In genomic region chr15:91263632-91264477, GRCh38 we compare ENCODE assay signal across 10 cellular contexts.
DNase-seq lines count a peak whose midpoint lies in the region; ATAC-seq, FAIRE-seq and TF ChIP-seq lines count a peak whose summit lies in the region.
"Had no signal": no experiment of that assay in that cellular context is flagged by ENCODE, and none has a peak within 500 bp of the region (broad histone marks: within the 10 kb centered on the region; RNA-seq: fewer than 3 reads in every experiment).

No MANE protein-coding gene starts in this region.

- 42% methylated on average over 14 of the region's 15 CpGs for WGBS in right lobe of liver (ENCODE audit: insufficient coverage, low coverage, low lambda C conversion rate, missing lambda C conversion rate)
- 15% methylated on average over 15 of the region's 15 CpGs for WGBS in HepG2 (ENCODE audit: low lambda C conversion rate)

- no peak for FAIRE-seq in HepG2 (lab: Jason Lieb, UNC)

- no peaks in the 10 kb centered on the region for H3K4me1 Mint-ChIP-seq in neural progenitor cell
- H3K4me1 Mint-ChIP-seq in activated T-cell treated with anti-CD3 and anti-CD28 coated beads, Interleukin-2, amount 50 U/mL, for 72 hours (ENCODE audit: low read depth), result no peaks in the 10 kb centered on the region

- CTCF ChIA-PET in HepG2 (lab: Yijun Ruan, JAX; ENCODE audit: low intra/inter-chr PET ratio, low total read pairs), result no interaction called here

- TF ChIP-seq CTCF in right lobe of liver (IDR thresholded peaks at IDR 0.05) (no peak), HepG2 (CRISPR knock-in tag; IDR thresholded peaks at IDR 0.05) (no peak), fibroblast of pulmonary artery (IDR thresholded peaks at IDR 0.05; ENCODE audit: low read length, missing control alignments) (no peak), neural progenitor cell (IDR thresholded peaks at IDR 0.05) (no peak)

- peak in 3 of 4 donors; percentile 25 to 63 (median 35) for ATAC-seq in right lobe of liver
- ATAC-seq in HepG2, result no peak
- no peak for ATAC-seq in activated T-cell treated with anti-CD3 and anti-CD28 coated beads, Interleukin-2, amount 50 U/mL, for 72 hours (replicated peaks in 1 of 2)
- no peak for ATAC-seq in GM18870 (IDR thresholded peaks at IDR 0.05; ENCODE audit: unreplicated experiment)
- ATAC-seq in GM21717 (IDR thresholded peaks at IDR 0.05; ENCODE audit: unreplicated experiment), result no peak

- H3K4me3 ChIP-seq in right lobe of liver (no peak overlapping the region), HepG2 (replicated peaks in 1 of 3; ENCODE audit: insufficient read depth in 1 of 3, low read depth in 2 of 3, low read length in 3 of 3) (no peak overlapping the region), fibroblast of pulmonary artery (replicated peaks; ENCODE audit: low read depth, low read length) (no peak overlapping the region), neural progenitor cell (no peak overlapping the region)

- no peak for DNase-seq in right lobe of liver
- no peak for DNase-seq in HepG2 (ENCODE audit: low spot score)
- DNase-seq in fibroblast of pulmonary artery (ENCODE audit: low read depth), result peak; percentile 2
- no peak for DNase-seq in neural progenitor cell (ENCODE audit: low spot score)
- DNase-seq in activated T-cell treated with anti-CD3 and anti-CD28 coated beads, Interleukin-2, amount 50 U/mL, for 72 hours, result no peak
- no peak for DNase-seq in NOMO-1 treated with dmso at 0.1 percent for 144 hours (lab: John Stamatoyannopoulos, UW; ENCODE audit: unreplicated experiment)
- DNase-seq: activated effector memory CD4-positive, alpha-beta T cell treated with Interleukin-2 at 50 U/mL for 16 hours; NCI-H774 had no signal

- H3K27ac ChIP-seq in right lobe of liver (no peak overlapping the region), HepG2 (ENCODE audit: extremely low read length, insufficient read depth, low read length) (no peak overlapping the region), neural progenitor cell (no peak overlapping the region)

- POLR2A ChIA-PET in HepG2 (lab: Yijun Ruan, JAX), result no interaction called here

- intact Hi-C loops in right lobe of liver (cut with DNase I), result loop anchor here in 1 of 2 donors (10.0 kb wide), 1 partner anchor 209 kb away; no protein-coding TSS in a partner anchor
- intact Hi-C loops in HepG2 (cut with micrococcal nuclease; ENCODE audit: unreplicated experiment), result no loop called here

- TF ChIP-seq EP300 in HepG2 (IDR thresholded peaks at IDR 0.05; ENCODE audit: low read depth in 2 of 2, low read length in 2 of 2) (no peak), HepG2 (CRISPR knock-in tag; IDR thresholded peaks at IDR 0.05; ENCODE audit: borderline replicate concordance) (no peak)

- H3F3A ChIP-seq in neural progenitor cell (ENCODE audit: low read depth), result no peaks in the 10 kb centered on the region

- no peak for TF ChIP-seq RAD21 in HepG2 (CRISPR knock-in tag; IDR thresholded peaks at IDR 0.05)

- in situ Hi-C loops in HepG2 (cut with HindIII; ENCODE audit: extremely low pct_ligation_motif_present, low pct_unique_long_range_greater_than_20kb), result loop anchor here (25.0 kb wide), 1 partner anchor 327 kb away; the partner anchor contains the start of genes HDDC3 and UNC45A

- no peak overlapping the region for H3K27ac Mint-ChIP-seq in neural progenitor cell
- H3K27ac Mint-ChIP-seq in activated T-cell treated with anti-CD3 and anti-CD28 coated beads, Interleukin-2, amount 50 U/mL, for 72 hours, result no peak overlapping the region

- no peak overlapping the region for H3K9ac ChIP-seq in HepG2 (ENCODE audit: insufficient read depth, low read depth, low read length)
- no peak overlapping the region for H3K9ac ChIP-seq in neural progenitor cell

- no peak overlapping the region for H3K4me3 Mint-ChIP-seq in neural progenitor cell
- H3K4me3 Mint-ChIP-seq in activated T-cell treated with anti-CD3 and anti-CD28 coated beads, Interleukin-2, amount 50 U/mL, for 72 hours, result no peak overlapping the region

- H3K4me2 ChIP-seq in HepG2 (ENCODE audit: low read depth, low read length) (no peak overlapping the region), neural progenitor cell (no peak overlapping the region)

- H2AFZ ChIP-seq in HepG2 (ENCODE audit: low read length), result no peak overlapping the region
- peak overlapping the region; percentile 59 for H2AFZ ChIP-seq in neural progenitor cell (replicated peaks)

- H3K9me3 Mint-ChIP-seq in neural progenitor cell, result peaks cover 5% of the 10 kb centered on the region
- H3K9me3 Mint-ChIP-seq in activated T-cell treated with anti-CD3 and anti-CD28 coated beads, Interleukin-2, amount 50 U/mL, for 72 hours, result no peaks in the 10 kb centered on the region

- H3K79me2 ChIP-seq in HepG2 (ENCODE audit: insufficient read depth, low read length) (no peaks in the 10 kb centered on the region), neural progenitor cell (ENCODE audit: low read depth) (no peaks in the 10 kb centered on the region)

- H3K9me3 ChIP-seq in right lobe of liver, result no peaks in the 10 kb centered on the region
- no peaks in the 10 kb centered on the region for H3K9me3 ChIP-seq in HepG2 (ENCODE audit: low read length)
- H3K9me3 ChIP-seq in neural progenitor cell (ENCODE audit: low read depth), result no peaks in the 10 kb centered on the region

- no peaks in the 10 kb centered on the region for H3K36me3 Mint-ChIP-seq in neural progenitor cell
- no peaks in the 10 kb centered on the region for H3K36me3 Mint-ChIP-seq in activated T-cell treated with anti-CD3 and anti-CD28 coated beads, Interleukin-2, amount 50 U/mL, for 72 hours (ENCODE audit: insufficient read depth in 2 of 2)

- no TSS peak for BruUV-seq in HepG2 (replicated peaks; lab: Mats Ljungman, UMichigan)

- H4K20me1 ChIP-seq in HepG2 (ENCODE audit: insufficient read depth, low read length) (no peaks in the 10 kb centered on the region), neural progenitor cell (ENCODE audit: low read depth) (no peaks in the 10 kb centered on the region)

- no peaks in the 10 kb centered on the region for H3K27me3 ChIP-seq in right lobe of liver
- H3K27me3 ChIP-seq in HepG2 (ENCODE audit: control insufficient read depth in 1 of 2, insufficient read depth in 2 of 2, low read length in 2 of 2), result peaks cover 0 to 23% of the 10 kb centered on the region in 2 experiments; a peak in 3 of 5 replicates
- no peaks in the 10 kb centered on the region for H3K27me3 ChIP-seq in neural progenitor cell

- peaks cover 8% of the 10 kb centered on the region for H3K27me3 Mint-ChIP-seq in neural progenitor cell (ENCODE audit: insufficient read depth, low read depth)
- peaks cover 6% of the 10 kb centered on the region for H3K27me3 Mint-ChIP-seq in activated T-cell treated with anti-CD3 and anti-CD28 coated beads, Interleukin-2, amount 50 U/mL, for 72 hours (ENCODE audit: low read depth)

- H3K4me1 ChIP-seq in right lobe of liver, result no peaks in the 10 kb centered on the region
- H3K4me1 ChIP-seq in HepG2 (ENCODE audit: insufficient read depth, low read length), result no peaks in the 10 kb centered on the region
- no peaks in the 10 kb centered on the region for H3K4me1 ChIP-seq in neural progenitor cell

- H3K36me3 ChIP-seq in right lobe of liver (no peaks in the 10 kb centered on the region), HepG2 (replicated peaks in 1 of 2; ENCODE audit: control insufficient read depth in 1 of 2, insufficient read depth in 2 of 2, low read length in 2 of 2) (no peaks in the 10 kb centered on the region), neural progenitor cell (no peaks in the 10 kb centered on the region)

- TF ChIP-seq POLR2A in right lobe of liver (IDR thresholded peaks at IDR 0.05) (no peak), HepG2 (IDR thresholded peaks at IDR 0.05; ENCODE audit: insufficient read depth in 1 of 2, low read depth in 2 of 2, low read length in 2 of 2) (no peak)

TF ChIP-seq in HepG2, 621 proteins besides CTCF, POLR2A, EP300 and RAD21:
- no peak for TF ChIP-seq ZNF558 (CRISPR knock-in tag; IDR thresholded peaks at IDR 0.05; ENCODE audit: borderline replicate concordance)
- no peak for TF ChIP-seq XRCC5 (optimal IDR thresholded peaks at IDR 0.05; ENCODE audit: low read length)
- TF ChIP-seq ZNF383 (CRISPR knock-in tag; IDR thresholded peaks at IDR 0.05; ENCODE audit: borderline replicate concordance), result no peak
- TF ChIP-seq ZNF713 (CRISPR knock-in tag; IDR thresholded peaks at IDR 0.05), result no peak
- TF ChIP-seq MIER2 (CRISPR knock-in tag; IDR thresholded peaks at IDR 0.05), result no peak
- TF ChIP-seq THYN1 (CRISPR knock-in tag; IDR thresholded peaks at IDR 0.05; ENCODE audit: borderline replicate concordance, low read depth), result no peak
- TF ChIP-seq MXD4 (CRISPR knock-in tag; IDR thresholded peaks at IDR 0.05), result no peak
- TF ChIP-seq NR0B2 (CRISPR knock-in tag; IDR thresholded peaks at IDR 0.05), result no peak
- TF ChIP-seq ZNF740 (CRISPR knock-in tag; IDR thresholded peaks at IDR 0.05), result no peak
- TF ChIP-seq PBX2 (CRISPR knock-in tag; IDR thresholded peaks at IDR 0.05), result no peak

Comparison
In these comparisons a context has a peak if more than half of its experiments do, and no peak if none do; other contexts are left out.
1. ATAC-seq: peak in right lobe of liver (3 of 4); none in HepG2 (single experiment), activated T-cell treated with anti-CD3 and anti-CD28 coated beads, Interleukin-2, amount 50 U/mL, for 72 hours (0 of 2), GM18870 (single experiment) and GM21717 (single experiment).